8 cellular contexts compared by ENCODE assay signal in the genomic region with DNA sequence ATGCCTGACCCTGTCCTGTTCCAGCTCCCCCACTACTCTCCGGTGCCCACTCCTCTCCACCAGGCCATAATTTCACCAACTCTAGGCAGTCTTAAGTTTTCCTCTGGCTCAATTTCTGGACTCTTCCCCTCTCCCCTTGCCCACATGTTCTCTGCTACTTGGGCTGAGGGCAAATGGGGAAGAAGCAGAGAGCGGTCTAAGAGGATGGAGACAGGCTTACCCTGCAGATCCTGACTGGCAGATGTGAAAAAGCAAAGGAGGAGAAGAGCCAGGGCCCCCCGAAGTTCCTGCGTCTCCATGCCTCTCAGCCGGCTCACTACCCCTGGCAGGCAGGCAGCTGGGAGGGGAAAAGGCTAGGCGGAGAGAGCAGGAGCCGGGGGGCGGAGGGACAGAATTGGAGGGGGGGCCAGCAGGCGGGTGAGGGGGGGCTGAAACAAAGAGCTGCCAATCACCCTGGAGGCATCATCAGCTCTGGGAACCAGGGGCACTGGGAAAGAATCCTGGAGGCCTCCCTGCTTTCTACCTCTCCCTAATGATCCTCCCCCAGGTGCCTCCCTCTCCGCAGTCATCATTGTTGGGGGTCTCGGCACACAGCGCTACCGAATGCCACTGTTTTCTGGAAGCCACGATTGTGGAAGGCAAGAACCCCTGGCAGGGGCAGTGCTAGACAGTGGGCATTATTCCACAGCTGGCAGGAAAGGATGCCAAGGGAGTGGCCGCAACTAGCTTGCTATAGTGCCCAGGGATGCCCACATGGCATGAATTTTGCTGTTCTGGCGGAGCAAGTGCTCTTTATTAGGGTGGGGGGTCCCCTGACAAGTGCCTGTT. TPM values are rescaled to one million over a fixed set of nuclear protein-coding genes. Genes with fewer than 3 reads are reported as not detected.
DNase-seq lines count a peak whose midpoint lies in the region; ATAC-seq and TF ChIP-seq lines count a peak whose summit lies in the region.

A gene (minus strand): TSS at position 320 of the 828 bp plus-strand sequence. CDS start 21 bp downstream, at position 299.

- H3K4me3 Mint-ChIP-seq in CD4-positive, alpha-beta memory T cell: peak within 1 kb of the TSS; percentile 86 to 92 (median 87)
- H3K4me3 Mint-ChIP-seq in nephron progenitor cell: peak within 1 kb of the TSS; percentile 93

- POLR2A ChIA-PET in CD4-positive, alpha-beta memory T cell (lab: Charles Lee; ENCODE audit: partially characterized antibody): interaction anchor here (0.6 to 4.4 kb wide), 17 partner anchors 14 to 212 kb away, joined by 3 to 89 read pairs (median 4); a partner anchor contains a TSS

- peaks cover 17 to 29% (median 24%) of the 10 kb centered on the region in 4 donors for H3K4me1 Mint-ChIP-seq in CD4-positive, alpha-beta memory T cell
- peaks cover 39% of the 10 kb centered on the region for H3K4me1 Mint-ChIP-seq in nephron progenitor cell

- peak in 2 of 5 donors; percentile 10 to 37 for DNase-seq in CD4-positive, alpha-beta memory T cell
- DNase-seq in fibroblast of villous mesenchyme (ENCODE audit: low read depth) (no peak), nephron progenitor cell (peak; percentile 52), iPS-NIHi7 (ENCODE audit: extremely low spot score) (no peak), KG1 (lab: John Stamatoyannopoulos, UW) (no peak)

- peaks cover 7% of the 10 kb centered on the region for H3K36me3 ChIP-seq in CD4-positive, alpha-beta memory T cell (ENCODE audit: insufficient read depth, low read length)
- H3K36me3 ChIP-seq in KOPT-K1 (ENCODE audit: insufficient read depth, low read length): no peaks in the 10 kb centered on the region; the same call in 1 of the 2 replicates

- peaks cover 11 to 15% of the 10 kb centered on the region in 2 donors for H3K36me3 Mint-ChIP-seq in CD4-positive, alpha-beta memory T cell
- H3K36me3 Mint-ChIP-seq in nephron progenitor cell (ENCODE audit: low read depth): peaks cover 5% of the 10 kb centered on the region

- no peaks in the 10 kb centered on the region for H3K27me3 Mint-ChIP-seq in CD4-positive, alpha-beta memory T cell
- H3K27me3 Mint-ChIP-seq in nephron progenitor cell (ENCODE audit: low read depth, poor library complexity): no peaks in the 10 kb centered on the region

- TF ChIP-seq CTCF in WI38 (IDR thresholded peaks at IDR 0.05; ENCODE audit: low read depth, low read length): no peak
- no peak for TF ChIP-seq CTCF in fibroblast of villous mesenchyme (IDR thresholded peaks at IDR 0.05; ENCODE audit: insufficient read depth, low read depth, low read length)
- no peak for TF ChIP-seq CTCF in nephron progenitor cell (IDR thresholded peaks at IDR 0.05)

- H3K9me3 ChIP-seq in CD4-positive, alpha-beta memory T cell (ENCODE audit: control insufficient read depth in 1 of 2, low read length in 2 of 2): no peaks in the 10 kb centered on the region
- H3K9me3 ChIP-seq in KOPT-K1 (ENCODE audit: insufficient read depth, low read length, poor library complexity, severe bottlenecking): no peaks in the 10 kb centered on the region

- CTCF ChIA-PET in CD4-positive, alpha-beta memory T cell (lab: Charles Lee; ENCODE audit: partially characterized antibody): interaction anchor here (0.6 to 5.6 kb wide), 24 partner anchors 8 to 892 kb away, joined by 3 to 106 read pairs (median 4); a partner anchor contains a TSS

- H3K9me3 Mint-ChIP-seq in CD4-positive, alpha-beta memory T cell: no peaks in the 10 kb centered on the region
- no peaks in the 10 kb centered on the region for H3K9me3 Mint-ChIP-seq in nephron progenitor cell

- H3K4me1 ChIP-seq in CD4-positive, alpha-beta memory T cell (ENCODE audit: insufficient read depth, low read length): peaks cover 29% of the 10 kb centered on the region

- H3K27me3 ChIP-seq in CD4-positive, alpha-beta memory T cell (ENCODE audit: insufficient read depth, low read length): no peaks in the 10 kb centered on the region

- intact Hi-C loops in CD4-positive, alpha-beta memory T cell (cut with micrococcal nuclease): loop anchor here (1.0 to 5.0 kb wide), 5 partner anchors 13 to 383 kb away; a partner anchor contains a TSS

- H3K27ac Mint-ChIP-seq in CD4-positive, alpha-beta memory T cell: peak within 1 kb of the TSS; percentile 95 to 98 (median 98)
- H3K27ac Mint-ChIP-seq in nephron progenitor cell: peak within 1 kb of the TSS; percentile 99

- ATAC-seq in HG02973 (IDR thresholded peaks at IDR 0.05; ENCODE audit: unreplicated experiment): no peak

- peak within 1 kb of the TSS; percentile 100 for H3K27ac ChIP-seq in CD4-positive, alpha-beta memory T cell (ENCODE audit: low read depth, low read length)
- H3K27ac ChIP-seq in KOPT-K1 (ENCODE audit: low read depth, low read length, poor library complexity, severe bottlenecking): peak within 1 kb of the TSS; percentile 73

- H3K4me3 ChIP-seq in CD4-positive, alpha-beta memory T cell (ENCODE audit: low read length in 2 of 2): peak within 1 kb of the TSS; percentile 68 to 100
- H3K4me3 ChIP-seq in WI38 (ENCODE audit: low read depth, low read length) (peak within 1 kb of the TSS; percentile 96), fibroblast of villous mesenchyme (ENCODE audit: low read depth, low read length) (peak within 1 kb of the TSS; percentile 93)

RNA-seq across cellular contexts. Expression of the gene that starts here (rescaled TPM):
- total RNA-seq in CD4-positive, alpha-beta memory T cell: 10 to 100 TPM; 30.9 to 33.5 TPM
- 1 to 10 TPM; 6.1 to 6.7 TPM for polyA plus RNA-seq in CD4-positive, alpha-beta memory T cell
- total RNA-seq in fibroblast of villous mesenchyme: 32.8 and 35.8 TPM in 2 replicates
